In the genomic region with DNA sequence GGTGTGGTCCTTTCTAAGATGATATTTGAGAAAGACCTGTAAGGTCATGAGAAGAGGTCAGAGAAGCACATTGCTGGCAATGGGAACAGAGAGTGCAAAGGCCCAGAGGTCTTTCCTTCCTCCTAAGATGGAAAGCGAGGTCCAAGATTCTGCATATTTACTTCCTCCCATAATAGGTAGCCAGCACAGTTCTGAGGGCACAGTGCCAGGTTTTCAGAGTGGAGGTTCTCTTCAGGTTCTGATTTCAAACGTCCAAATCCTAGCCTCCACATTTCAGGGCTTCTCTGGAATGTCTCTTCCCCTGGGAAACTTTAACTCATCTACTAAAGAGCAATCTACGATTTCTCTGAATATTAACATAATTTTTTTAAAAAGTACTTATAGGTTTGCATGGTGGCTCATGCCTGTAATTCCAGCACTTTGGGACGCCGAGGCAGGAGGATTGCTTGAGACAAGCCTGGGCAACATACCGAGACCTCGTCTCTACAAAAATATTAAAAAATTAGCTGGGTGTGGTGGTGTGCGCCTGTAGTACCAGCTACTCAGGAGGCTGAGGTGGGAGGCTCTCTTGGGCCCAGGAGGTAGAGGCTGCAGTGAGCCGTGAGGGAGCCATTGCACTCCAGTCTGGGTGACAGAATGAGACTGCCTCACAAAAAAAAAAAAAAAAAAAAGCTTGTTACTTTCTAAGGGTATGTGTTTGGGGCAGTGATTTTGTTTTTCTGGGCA, we compare ENCODE assay signal across 1 cellular context.
TF ChIP-seq lines count a peak whose summit lies in the region.

No MANE protein-coding gene starts in this region.

TF ChIP-seq in A549, 52 proteins besides CTCF, POLR2A, EP300 and RAD21:
- TF ChIP-seq PHF8 (IDR thresholded peaks at IDR 0.05; ENCODE audit: borderline replicate concordance, low read depth) (no peak), CHD2 (IDR thresholded peaks at IDR 0.05; ENCODE audit: low read length, partially characterized antibody) (no peak), HDAC2 (IDR thresholded peaks at IDR 0.05) (no peak), NFE2L2 (conservative IDR thresholded peaks at IDR 0.05; ENCODE audit: low read length) (no peak), RARB (CRISPR knock-in tag; IDR thresholded peaks at IDR 0.05) (no peak), EHMT2 (IDR thresholded peaks at IDR 0.05; ENCODE audit: low read depth) (no peak), CEBPB (IDR thresholded peaks at IDR 0.05) (no peak), HOXA7 (CRISPR knock-in tag; IDR thresholded peaks at IDR 0.05) (no peak), SMC3 (IDR thresholded peaks at IDR 0.05) (no peak), EHF (CRISPR knock-in tag; IDR thresholded peaks at IDR 0.05) (no peak), MAZ (IDR thresholded peaks at IDR 0.05; ENCODE audit: borderline replicate concordance, low read depth, low read length) (no peak)
- TF ChIP-seq, protein P1, sequence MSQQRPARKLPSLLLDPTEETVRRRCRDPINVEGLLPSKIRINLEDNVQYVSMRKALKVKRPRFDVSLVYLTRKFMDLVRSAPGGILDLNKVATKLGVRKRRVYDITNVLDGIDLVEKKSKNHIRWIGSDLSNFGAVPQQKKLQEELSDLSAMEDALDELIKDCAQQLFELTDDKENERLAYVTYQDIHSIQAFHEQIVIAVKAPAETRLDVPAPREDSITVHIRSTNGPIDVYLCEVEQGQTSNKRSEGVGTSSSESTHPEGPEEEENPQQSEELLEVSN (IDR thresholded peaks at IDR 0.05; ENCODE audit: borderline replicate concordance, low read depth): no peak
- TF ChIP-seq, protein P2, sequence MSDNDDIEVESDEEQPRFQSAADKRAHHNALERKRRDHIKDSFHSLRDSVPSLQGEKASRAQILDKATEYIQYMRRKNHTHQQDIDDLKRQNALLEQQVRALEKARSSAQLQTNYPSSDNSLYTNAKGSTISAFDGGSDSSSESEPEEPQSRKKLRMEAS (IDR thresholded peaks at IDR 0.05): no peak
- TF ChIP-seq, protein P3, sequence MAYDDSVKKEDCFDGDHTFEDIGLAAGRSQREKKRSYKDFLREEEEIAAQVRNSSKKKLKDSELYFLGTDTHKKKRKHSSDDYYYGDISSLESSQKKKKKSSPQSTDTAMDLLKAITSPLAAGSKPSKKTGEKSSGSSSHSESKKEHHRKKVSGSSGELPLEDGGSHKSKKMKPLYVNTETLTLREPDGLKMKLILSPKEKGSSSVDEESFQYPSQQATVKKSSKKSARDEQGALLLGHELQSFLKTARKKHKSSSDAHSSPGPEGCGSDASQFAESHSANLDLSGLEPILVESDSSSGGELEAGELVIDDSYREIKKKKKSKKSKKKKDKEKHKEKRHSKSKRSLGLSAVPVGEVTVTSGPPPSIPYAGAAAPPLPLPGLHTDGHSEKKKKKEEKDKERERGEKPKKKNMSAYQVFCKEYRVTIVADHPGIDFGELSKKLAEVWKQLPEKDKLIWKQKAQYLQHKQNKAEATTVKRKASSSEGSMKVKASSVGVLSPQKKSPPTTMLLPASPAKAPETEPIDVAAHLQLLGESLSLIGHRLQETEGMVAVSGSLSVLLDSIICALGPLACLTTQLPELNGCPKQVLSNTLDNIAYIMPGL (CRISPR knock-in tag; IDR thresholded peaks at IDR 0.05; ENCODE audit: borderline replicate concordance): no peak
TF ChIP-seq in A549: peak in this region for 0.
